Comparison of ENCODE assay signal across 3 cellular contexts in genomic region chr2:96064047-96064675, GRCh38. TPM values are rescaled to one million over a fixed set of nuclear protein-coding genes. Genes with fewer than 3 reads are reported as not detected.
"Had no signal": no experiment of that assay in that cellular context is flagged by ENCODE, and none has a peak within 500 bp of the region (broad histone marks: within the 10 kb centered on the region; RNA-seq: fewer than 3 reads in every experiment).

No MANE protein-coding gene starts in this region.

RNA-seq across cellular contexts. Expression of gene ADRA2B, which starts 52.2 kb away (rescaled TPM):
- total RNA-seq: fibroblast of lung, fibroblast of villous mesenchyme, glomerular endothelial cell had no signal
